12 cellular contexts compared by ENCODE assay signal in the genomic region with DNA sequence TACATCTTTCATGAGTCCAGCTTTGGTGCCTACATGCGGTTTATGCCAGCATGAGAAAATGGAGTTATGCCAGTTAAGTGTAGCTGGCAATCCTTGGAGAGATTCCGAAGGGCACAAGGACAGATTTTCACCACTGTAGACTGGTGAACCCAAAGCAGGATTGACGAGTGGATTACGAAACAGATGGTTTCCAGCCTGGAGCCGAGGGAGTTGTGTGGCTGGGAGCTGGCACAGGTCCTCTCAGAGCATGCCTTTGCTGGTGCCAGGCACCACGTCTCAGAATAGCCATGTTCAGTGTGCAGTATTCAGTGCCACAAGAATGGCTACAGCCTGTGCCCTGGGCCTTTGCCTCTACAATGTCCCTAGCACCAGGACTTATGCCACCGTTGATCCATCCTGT. TPM values are rescaled to one million over a fixed set of nuclear protein-coding genes. Genes with fewer than 3 reads are reported as not detected.
DNase-seq lines count a peak whose midpoint lies in the region; ATAC-seq and TF ChIP-seq lines count a peak whose summit lies in the region.
"Had no signal": no experiment of that assay in that cellular context is flagged by ENCODE, and none has a peak within 500 bp of the region (broad histone marks: within the 10 kb centered on the region; RNA-seq: fewer than 3 reads in every experiment).

No MANE protein-coding gene starts in this region.

- H3K36me3 ChIP-seq in DOHH2 (ENCODE audit: control insufficient read depth, low read length) = peaks cover 3% of the 10 kb centered on the region; the same call in 1 of the 2 replicates
- no peaks in the 10 kb centered on the region for H3K36me3 ChIP-seq in osteoblast (ENCODE audit: insufficient read depth, low read length)
- no peaks in the 10 kb centered on the region for H3K36me3 ChIP-seq in PC-9 (ENCODE audit: low read depth)

- no peak for TF ChIP-seq CTCF in DOHH2 (IDR thresholded peaks at IDR 0.05; ENCODE audit: low read depth, low read length, poor library complexity, severe bottlenecking)
- no peak for TF ChIP-seq CTCF in osteoblast (IDR thresholded peaks at IDR 0.05; ENCODE audit: extremely low read depth, low read depth, low read length)
- no peak for TF ChIP-seq CTCF in PC-9 (conservative IDR thresholded peaks at IDR 0.05)

- H3F3A ChIP-seq in DOHH2 (ENCODE audit: control insufficient read depth, insufficient read depth) (0 out of 2 replicates have a peak, but pooled peaks cover 2% of the 10 kb centered on the region), PC-9 (ENCODE audit: insufficient read depth, low read depth) (no peaks in the 10 kb centered on the region)

- BruUV-seq in PC-9 (replicated peaks; lab: Mats Ljungman, UMichigan) = no TSS peak

- CTCF ChIA-PET in PC-9 (lab: Charles Lee) = interaction anchor here (0.6 to 0.8 kb wide), 2 partner anchors 51 to 195 kb away, joined by 3 read pairs; no protein-coding TSS in a partner anchor

- ATAC-seq in GM18867 (IDR thresholded peaks at IDR 0.05; ENCODE audit: unreplicated experiment) (no peak), HG03378 (IDR thresholded peaks at IDR 0.05; ENCODE audit: unreplicated experiment) (no peak)

- POLR2A ChIA-PET in PC-9 (lab: Charles Lee; ENCODE audit: unreplicated experiment) = interaction anchor here (0.6 kb wide), 1 partner anchor 430 kb away, joined by 7 read pairs; no protein-coding TSS in a partner anchor

- H3K27ac ChIP-seq in DOHH2 (ENCODE audit: low read depth, low read length) (no peak overlapping the region), osteoblast (ENCODE audit: low read depth, low read length) (no peak overlapping the region), PC-9 (no peak overlapping the region)

- intact Hi-C loops in PC-9 (cut with micrococcal nuclease; ENCODE audit: unreplicated experiment) = loop anchor here (2.0 kb wide), 1 partner anchor 37 kb away; no protein-coding TSS in a partner anchor

- H3K27me3 ChIP-seq in DOHH2 (ENCODE audit: control insufficient read depth, low read length) = peaks cover 10% of the 10 kb centered on the region; the same call in 1 of the 2 replicates
- peaks cover 41% of the 10 kb centered on the region for H3K27me3 ChIP-seq in osteoblast (ENCODE audit: insufficient read depth, low read length)
- H3K27me3 ChIP-seq in PC-9 (ENCODE audit: insufficient read depth, low read depth) = peaks cover 4% of the 10 kb centered on the region

- DNase-seq in NCI-H69 (lab: John Stamatoyannopoulos, UW) = peak; percentile 39
- peak; percentile 68 for DNase-seq in fibroblast of gingiva (ENCODE audit: low read depth)
- peak; percentile 89 for DNase-seq in osteoblast (ENCODE audit: insufficient read length, low spot score, missing footprints)
- no peak for DNase-seq in PC-9
- DNase-seq in ecto neural progenitor cell (ENCODE audit: low spot score) = no peak
- DNase-seq: activated naive CD4-positive, alpha-beta T cell treated with anti-CD3 and anti-CD28 coated beads, Interleukin-2, amount 50 U/mL, for 16 hours; cortex of kidney had no signal

- H4K20me1 ChIP-seq in DOHH2 (ENCODE audit: control insufficient read depth, insufficient read depth, low read depth, low read length) (no peaks in the 10 kb centered on the region), osteoblast (ENCODE audit: insufficient read depth, low read length) (no peaks in the 10 kb centered on the region), PC-9 (ENCODE audit: insufficient read depth) (no peaks in the 10 kb centered on the region)

- no peaks in the 10 kb centered on the region for H3K79me2 ChIP-seq in DOHH2 (ENCODE audit: control insufficient read depth, low read length)
- H3K79me2 ChIP-seq in osteoblast (ENCODE audit: insufficient read depth, low read length) = no peaks in the 10 kb centered on the region
- no peaks in the 10 kb centered on the region for H3K79me2 ChIP-seq in PC-9 (ENCODE audit: low read depth)

- no peaks in the 10 kb centered on the region for H3K9me3 ChIP-seq in DOHH2 (ENCODE audit: control insufficient read depth, insufficient read depth, low read length)
- no peaks in the 10 kb centered on the region for H3K9me3 ChIP-seq in osteoblast (ENCODE audit: low read depth, low read length)
- no peaks in the 10 kb centered on the region for H3K9me3 ChIP-seq in PC-9 (ENCODE audit: insufficient read depth, low read depth)
- H3K9me3 ChIP-seq: HAP-1 had no signal

- H3K4me1 ChIP-seq in DOHH2 (ENCODE audit: control insufficient read depth, low read length) = peaks cover 49% of the 10 kb centered on the region
- peaks cover 5% of the 10 kb centered on the region for H3K4me1 ChIP-seq in osteoblast (ENCODE audit: insufficient read depth, low read length)
- H3K4me1 ChIP-seq in PC-9 (replicated peaks; ENCODE audit: insufficient read depth) = no peaks in the 10 kb centered on the region
- H3K4me1 ChIP-seq: HAP-1 had no signal

- H2AFZ ChIP-seq in osteoblast (ENCODE audit: low read length) (no peak overlapping the region), PC-9 (no peak overlapping the region)

- H3K4me2 ChIP-seq in DOHH2 (ENCODE audit: low read length) = peak overlapping the region; percentile 4; the same call in 1 of the 2 replicates
- no peak overlapping the region for H3K4me2 ChIP-seq in osteoblast (ENCODE audit: insufficient read depth, low read length)
- H3K4me2 ChIP-seq in PC-9 = no peak overlapping the region

- H3K9me2 ChIP-seq in DOHH2 (replicated peaks; ENCODE audit: control insufficient read depth, low read length) = no peaks in the 10 kb centered on the region
- H3K9me2 ChIP-seq in PC-9 (ENCODE audit: insufficient read depth) = no peaks in the 10 kb centered on the region

- H3K4me3 ChIP-seq in DOHH2 (ENCODE audit: low read length) (no peak overlapping the region), osteoblast (ENCODE audit: insufficient read depth, low read length) (no peak overlapping the region), PC-9 (no peak overlapping the region)
- H3K4me3 ChIP-seq: HAP-1 had no signal

RNA-seq across cellular contexts. Expression of a gene that starts 13.2 kb away (rescaled TPM):
- not detected in 2 replicates for total RNA-seq in osteoblast
- not detected in 2 replicates for total RNA-seq in PC-9 (2021)
- total RNA-seq: subcutaneous adipose tissue had no signal

RNA-seq across cellular contexts. Expression of a gene that starts 15.9 kb away (rescaled TPM):
- total RNA-seq in osteoblast (51.0 and 56.5 TPM in 2 replicates), PC-9 (2021) (66.9 and 71.5 TPM in 2 replicates)

RNA-seq across cellular contexts. Expression of a gene that starts 53.4 kb away (rescaled TPM):
- total RNA-seq in osteoblast = 0.59 and 0.72 TPM in 2 replicates
- total RNA-seq in PC-9 (2021) = 1.3 and 1.7 TPM in 2 replicates

Comparison
In these comparisons a context has a peak if more than half of its experiments do, and no peak if none do; other contexts are left out.
1. DNase-seq: peak in NCI-H69 (single experiment), fibroblast of gingiva (single experiment) and osteoblast (single experiment); none in PC-9 (0 of 2) and ecto neural progenitor cell (single experiment).